Comparison of ENCODE assay signal across 24 cellular contexts in the genomic region with DNA sequence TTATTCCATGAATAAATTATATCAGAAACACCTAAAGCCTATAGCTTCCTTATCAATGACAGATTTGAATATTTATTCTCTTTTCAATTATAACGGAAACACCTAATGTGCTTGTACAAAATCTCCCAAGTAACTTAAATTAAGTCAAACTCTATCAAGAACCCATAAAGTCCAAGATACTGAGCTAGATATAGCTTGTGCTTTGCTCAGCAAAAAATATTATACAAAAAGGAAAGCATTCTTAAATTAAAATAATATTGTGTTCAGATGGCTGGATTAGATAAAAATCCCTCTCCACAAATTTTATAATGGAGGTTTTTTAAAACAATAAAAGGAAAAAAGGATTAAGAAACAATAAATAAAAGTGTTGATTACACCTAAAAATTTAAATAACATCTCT.
"Had no signal": no experiment of that assay in that cellular context is flagged by ENCODE, and none has a peak within 500 bp of the region (broad histone marks: within the 10 kb centered on the region; RNA-seq: fewer than 3 reads in every experiment).

No MANE protein-coding gene starts in this region.

- H3K4me1 ChIP-seq: left ventricle myocardium inferior, neural progenitor cell, right atrium auricular region, spleen, suprapubic skin, upper lobe of right lung had no signal

- H3K4me3 ChIP-seq: left ventricle myocardium inferior, lung, neural progenitor cell, right atrium auricular region, skin epidermis, spleen, suprapubic skin, thoracic aorta, tibial artery, upper lobe of right lung had no signal

- H3K9me3 ChIP-seq: left ventricle myocardium inferior, neutrophil, right atrium auricular region, spleen, suprapubic skin, thoracic aorta, tibial artery, upper lobe of right lung had no signal

- DNase-seq: hippocampal formation; islet precursor cell; left ventricle myocardium inferior; mesendoderm; naive B cell; natural killer cell; nephron progenitor cell; occipital lobe; spleen; stimulated activated CD4-positive, alpha-beta T cell treated with anti-CD3 and anti-CD28 coated beads, Interleukin-4, amount 100 ng/mL, for 24 hours; stimulated activated naive CD4-positive, alpha-beta T cell; tibial artery; trophoblast cell; upper lobe of right lung had no signal

- H3K27me3 ChIP-seq: neural progenitor cell, neutrophil, right atrium auricular region, spleen, suprapubic skin, tibial artery, upper lobe of right lung had no signal

- H3K4me2 ChIP-seq: neural progenitor cell had no signal

- H3K9ac ChIP-seq: neural progenitor cell had no signal

- H3K27ac ChIP-seq: left ventricle myocardium inferior, neural progenitor cell, neutrophil, right atrium auricular region, skin epidermis, spleen, suprapubic skin, thoracic aorta, tibial artery, upper lobe of right lung had no signal

- FAIRE-seq: urothelium cell line had no signal

- ATAC-seq: natural killer cell; sciatic nerve; stimulated activated effector memory CD8-positive, alpha-beta T cell treated with anti-CD3 and anti-CD28 coated beads, Interleukin-12 subunit alpha, Interleukin-12 subunit beta, amount 100 ng/mL, for 72 hours; upper lobe of right lung had no signal

- H2AFZ ChIP-seq: neural progenitor cell had no signal
